ENCODE assay signal across 15 cellular contexts in the genomic region with DNA sequence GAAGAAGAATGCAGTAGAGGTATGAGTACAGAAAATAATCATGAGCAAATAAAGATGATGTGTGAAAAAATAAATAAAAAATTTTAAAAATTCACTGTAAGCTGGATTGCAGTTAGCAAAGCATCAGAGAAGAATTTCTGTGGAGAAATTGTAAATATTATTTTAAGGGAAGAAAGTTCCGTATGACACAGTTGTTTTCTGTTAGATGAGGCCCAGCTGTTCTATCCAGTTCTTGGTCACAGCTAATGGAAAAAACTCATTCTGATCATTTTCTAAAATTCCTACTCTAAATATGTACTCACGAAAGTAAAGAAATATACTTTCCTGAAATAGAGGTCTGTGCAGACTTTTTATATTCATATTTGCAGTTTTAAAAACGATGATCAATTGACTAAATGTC.
DNase-seq lines count a peak whose midpoint lies in the region; ATAC-seq and TF ChIP-seq lines count a peak whose summit lies in the region.
"Had no signal": no experiment of that assay in that cellular context is flagged by ENCODE, and none has a peak within 500 bp of the region (broad histone marks: within the 10 kb centered on the region; RNA-seq: fewer than 3 reads in every experiment).

No MANE protein-coding gene starts in this region.

- H2AK9ac ChIP-seq in IMR-90 (replicated peaks; ENCODE audit: low read depth, low read length, poor library complexity): no peak overlapping the region

- H3K14ac ChIP-seq in IMR-90 (replicated peaks; ENCODE audit: low read depth, low read length): no peak overlapping the region

- H3K4me2 ChIP-seq in IMR-90 (ENCODE audit: low read depth, low read length): no peak overlapping the region

- peaks cover 7% of the 10 kb centered on the region for H3K4me1 ChIP-seq in IMR-90 (ENCODE audit: control insufficient read depth, insufficient read depth, low read length)
- peaks cover 0 to 3% (median 0%) of the 10 kb centered on the region in 4 donors for H3K4me1 ChIP-seq in esophagus muscularis mucosa
- H3K4me1 ChIP-seq: HAP-1, SJSA1 had no signal

- H2BK15ac ChIP-seq in IMR-90 (ENCODE audit: low read depth, low read length): no peak overlapping the region

- BruUV-seq in IMR-90 (replicated peaks; lab: Mats Ljungman, UMichigan): no TSS peak

- dilution Hi-C loops in IMR-90 (cut with HindIII; ENCODE audit: low sequenced_read_pairs, unreplicated experiment): no loop called here

- TF ChIP-seq CTCF in IMR-90 (conservative IDR thresholded peaks at IDR 0.05; ENCODE audit: low read depth, low read length): no peak
- TF ChIP-seq CTCF in chondrocyte (IDR thresholded peaks at IDR 0.05): no peak
- no peak for TF ChIP-seq CTCF in fibroblast of the aortic adventitia (IDR thresholded peaks at IDR 0.05; ENCODE audit: insufficient read depth, low read length)
- no peak for TF ChIP-seq CTCF in osteocyte (IDR thresholded peaks at IDR 0.05)
- no peak for TF ChIP-seq CTCF in esophagus muscularis mucosa (IDR thresholded peaks at IDR 0.05)

- TF ChIP-seq RAD21 in IMR-90 (IDR thresholded peaks at IDR 0.05; ENCODE audit: low read length): no peak

- no peak overlapping the region for H4K8ac ChIP-seq in IMR-90 (ENCODE audit: low read depth in 2 of 2, low read length in 2 of 2)

- H3K36me3 Mint-ChIP-seq in chondrocyte (ENCODE audit: low read depth): peaks cover 3% of the 10 kb centered on the region
- H3K36me3 Mint-ChIP-seq in osteocyte (ENCODE audit: unreplicated experiment): peaks cover 15% of the 10 kb centered on the region
- H3K36me3 Mint-ChIP-seq: CD14-positive monocyte had no signal

- peaks cover 8% of the 10 kb centered on the region for H3K9me3 Mint-ChIP-seq in chondrocyte (ENCODE audit: low read depth)
- peaks cover 15% of the 10 kb centered on the region for H3K9me3 Mint-ChIP-seq in osteocyte (ENCODE audit: unreplicated experiment)

- H2BK5ac ChIP-seq in IMR-90 (ENCODE audit: low read depth, low read length, poor library complexity, severe bottlenecking): peak overlapping the region; percentile 79

- H3K56ac ChIP-seq in IMR-90 (ENCODE audit: extremely low read depth, insufficient read depth, low read length): no peak overlapping the region

- no peaks in the 10 kb centered on the region for H4K20me1 ChIP-seq in IMR-90 (ENCODE audit: insufficient read depth, low read length)

- H4K5ac ChIP-seq in IMR-90 (ENCODE audit: low read depth, low read length): no peak overlapping the region

- H3K27me3 Mint-ChIP-seq in chondrocyte (ENCODE audit: low read depth) (no peaks in the 10 kb centered on the region), osteocyte (ENCODE audit: unreplicated experiment) (no peaks in the 10 kb centered on the region)

- H3K4me3 Mint-ChIP-seq in chondrocyte (ENCODE audit: unreplicated experiment): peak overlapping the region; percentile 8
- H3K4me3 Mint-ChIP-seq in osteocyte (ENCODE audit: unreplicated experiment): no peak overlapping the region
- H3K4me3 Mint-ChIP-seq: CD14-positive monocyte had no signal

- no peaks in the 10 kb centered on the region for H3K79me1 ChIP-seq in IMR-90 (ENCODE audit: low read depth in 1 of 2, low read length in 2 of 2)

- no peak overlapping the region for H2AFZ ChIP-seq in IMR-90 (replicated peaks; ENCODE audit: low read length, poor library complexity)

- peak overlapping the region; percentile 77 for H3K18ac ChIP-seq in IMR-90 (ENCODE audit: low read depth, low read length)

- intact Hi-C loops in IMR-90 (cut with micrococcal nuclease) (loop anchor here (10.0 kb wide), 1 partner anchor 296 kb away; no protein-coding TSS in a partner anchor), esophagus muscularis mucosa (cut with DNase I) (no loop called here)

- H2BK20ac ChIP-seq in IMR-90 (ENCODE audit: low read depth, low read length): no peak overlapping the region

- H2BK120ac ChIP-seq in IMR-90 (ENCODE audit: low read depth, low read length): no peak overlapping the region

- H3K4me3 ChIP-seq in IMR-90 (ENCODE audit: insufficient read depth, low read depth, low read length) (no peak overlapping the region), fibroblast of the aortic adventitia (ENCODE audit: low read depth, low read length) (no peak overlapping the region), esophagus muscularis mucosa (no peak overlapping the region)
- H3K4me3 ChIP-seq: HAP-1, SJSA1 had no signal

- no peak for TF ChIP-seq EP300 in esophagus muscularis mucosa (IDR thresholded peaks at IDR 0.05)

- peak; percentile 64 for ATAC-seq in IMR-90 (ENCODE audit: low read depth)
- ATAC-seq in GM19395 (IDR thresholded peaks at IDR 0.05; ENCODE audit: unreplicated experiment): no peak
- no peak for ATAC-seq in HG03095 (IDR thresholded peaks at IDR 0.05; ENCODE audit: unreplicated experiment)
- ATAC-seq: Panc1 had no signal

- H3K27ac ChIP-seq in IMR-90 (ENCODE audit: insufficient read depth, low read length) (peak overlapping the region; percentile 79; the same call in 1 of the 2 replicates), esophagus muscularis mucosa (replicated peaks in 1 of 4) (no peak overlapping the region)
- H3K27ac ChIP-seq: SJSA1 had no signal

- H4K91ac ChIP-seq in IMR-90 (ENCODE audit: insufficient read depth, low read depth, low read length): no peak overlapping the region

- peaks cover 2% of the 10 kb centered on the region; the same call in 1 of the 2 replicates for H3K9me1 ChIP-seq in IMR-90 (ENCODE audit: insufficient read depth, low read length)

- WGBS in IMR-90 (ENCODE audit: extremely low coverage in 2 of 2, insufficient read length in 1 of 2), 2 experiments: no CpG with 5 or more reads among the region's 3 CpGs
- 65% methylated on average over 3 of the region's 3 CpGs for WGBS in esophagus muscularis mucosa

- peaks cover 67% of the 10 kb centered on the region for H3K4me1 Mint-ChIP-seq in chondrocyte (ENCODE audit: low read depth)
- H3K4me1 Mint-ChIP-seq in osteocyte (ENCODE audit: unreplicated experiment): peaks cover 85% of the 10 kb centered on the region
- H3K4me1 Mint-ChIP-seq: CD14-positive monocyte had no signal

- no peaks in the 10 kb centered on the region for H3K27me3 ChIP-seq in IMR-90 (ENCODE audit: control insufficient read depth, insufficient read depth, low read length)
- no peaks in the 10 kb centered on the region for H3K27me3 ChIP-seq in esophagus muscularis mucosa
- H3K27me3 ChIP-seq: SJSA1 had no signal

- H3K27ac Mint-ChIP-seq in chondrocyte (ENCODE audit: unreplicated experiment): peak overlapping the region; percentile 80
- peak overlapping the region; percentile 93 for H3K27ac Mint-ChIP-seq in osteocyte (ENCODE audit: unreplicated experiment)

- no peak overlapping the region for H3K9ac ChIP-seq in IMR-90 (ENCODE audit: low read depth, low read length)

- POLR2A ChIA-PET in IMR-90 (lab: Charles Lee; ENCODE audit: unreplicated experiment): no interaction called here

- CTCF ChIA-PET in IMR-90 (lab: Yijun Ruan, JAX): no interaction called here

- in situ Hi-C loops in IMR-90 (cut with MboI; ENCODE audit: low sequenced_read_pairs): no loop called here

- no peak for TF ChIP-seq POLR2A in IMR-90 (IDR thresholded peaks at IDR 0.05; ENCODE audit: low read depth, low read length)
- no peak for TF ChIP-seq POLR2A in esophagus muscularis mucosa (IDR thresholded peaks at IDR 0.05; ENCODE audit: low read depth)

- H3K4ac ChIP-seq in IMR-90 (ENCODE audit: low read depth, low read length): no peak overlapping the region

- DNase-seq in IMR-90 (peak; percentile 67), chondrocyte (ENCODE audit: low spot score) (no peak), fibroblast of the aortic adventitia (ENCODE audit: low read depth) (peak; percentile 41), osteocyte (ENCODE audit: extremely low spot score, unreplicated experiment) (no peak), NCI-H2171 (lab: John Stamatoyannopoulos, UW) (no peak), esophagus muscularis mucosa (ENCODE audit: extremely low spot score) (no peak)
- DNase-seq: DMS79 treated with DMSO at 0.1 percent for 48 hours, NCI-H1105, NCI-H2081 treated with DMSO at 0.1 percent for 48 hours had no signal

- no peak overlapping the region for H3K23ac ChIP-seq in IMR-90 (ENCODE audit: low read depth, low read length)

- H2AK5ac ChIP-seq in IMR-90 (ENCODE audit: low read depth, low read length): no peak overlapping the region

- no peaks in the 10 kb centered on the region for H3K36me3 ChIP-seq in IMR-90 (ENCODE audit: control insufficient read depth, insufficient read depth, low read length)
- no peaks in the 10 kb centered on the region for H3K36me3 ChIP-seq in esophagus muscularis mucosa
- H3K36me3 ChIP-seq: HAP-1, SJSA1 had no signal

- no peaks in the 10 kb centered on the region for H3K9me3 ChIP-seq in IMR-90 (ENCODE audit: control insufficient read depth, insufficient read depth, low read length)
- H3K9me3 ChIP-seq in esophagus muscularis mucosa: no peaks in the 10 kb centered on the region
- H3K9me3 ChIP-seq: HAP-1, SJSA1 had no signal

TF ChIP-seq in IMR-90, 13 proteins besides CTCF, POLR2A, EP300 and RAD21:
- no peak for TF ChIP-seq CHD1 (IDR thresholded peaks at IDR 0.05; ENCODE audit: low read depth, low read length)
- TF ChIP-seq FOS (IDR thresholded peaks at IDR 0.05; ENCODE audit: low read depth, low read length): no peak
- TF ChIP-seq, protein P1, sequence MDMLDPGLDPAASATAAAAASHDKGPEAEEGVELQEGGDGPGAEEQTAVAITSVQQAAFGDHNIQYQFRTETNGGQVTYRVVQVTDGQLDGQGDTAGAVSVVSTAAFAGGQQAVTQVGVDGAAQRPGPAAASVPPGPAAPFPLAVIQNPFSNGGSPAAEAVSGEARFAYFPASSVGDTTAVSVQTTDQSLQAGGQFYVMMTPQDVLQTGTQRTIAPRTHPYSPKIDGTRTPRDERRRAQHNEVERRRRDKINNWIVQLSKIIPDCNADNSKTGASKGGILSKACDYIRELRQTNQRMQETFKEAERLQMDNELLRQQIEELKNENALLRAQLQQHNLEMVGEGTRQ (IDR thresholded peaks at IDR 0.05; ENCODE audit: low read depth, low read length): no peak
- no peak for TF ChIP-seq RFX5 (IDR thresholded peaks at IDR 0.05; ENCODE audit: low read depth, low read length)

Comparison
In these comparisons a context has a peak if more than half of its experiments do, and no peak if none do; other contexts are left out.
1. DNase-seq: peak in IMR-90 (single experiment) and fibroblast of the aortic adventitia (single experiment); none in chondrocyte (single experiment), osteocyte (single experiment), NCI-H2171 (single experiment) and esophagus muscularis mucosa (single experiment).